29 cellular contexts compared by ENCODE assay signal in the genomic region with DNA sequence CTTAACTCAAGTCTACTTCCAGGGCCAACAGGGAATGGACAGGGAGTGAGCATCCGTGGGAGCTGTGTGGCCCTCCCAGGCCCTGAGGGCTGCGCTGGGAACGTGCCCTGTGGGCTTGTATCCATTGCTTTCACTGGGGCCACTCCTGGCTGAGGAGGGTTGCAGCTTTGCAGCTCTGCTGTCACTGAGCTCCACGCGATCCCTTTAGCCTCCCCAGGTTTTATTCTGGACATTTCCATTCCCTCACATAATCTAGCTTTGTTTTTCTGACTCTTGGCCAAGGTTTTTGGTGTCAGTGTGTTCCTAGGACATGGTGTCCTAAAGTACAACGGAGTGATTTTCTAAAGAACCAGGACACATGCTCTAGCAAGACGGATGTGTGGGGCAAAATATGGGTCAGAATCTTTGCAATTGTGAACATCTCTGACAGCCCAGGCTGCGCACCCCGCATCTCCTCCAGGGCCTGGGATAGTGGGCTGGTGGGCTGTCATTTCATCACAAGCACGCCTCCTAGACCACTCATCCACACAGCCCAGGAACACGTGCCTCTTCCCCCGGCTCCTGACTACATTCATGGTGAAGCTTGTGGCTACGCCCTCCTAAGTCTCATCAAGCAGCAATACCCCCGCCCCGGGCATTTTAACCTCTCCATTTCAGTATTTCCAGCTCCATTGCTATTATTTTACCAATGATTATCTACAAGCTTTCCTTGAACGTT. TPM values are rescaled to one million over a fixed set of nuclear protein-coding genes. Genes with fewer than 3 reads are reported as not detected.
DNase-seq lines count a peak whose midpoint lies in the region; ATAC-seq, FAIRE-seq and TF ChIP-seq lines count a peak whose summit lies in the region.
"Had no signal": no experiment of that assay in that cellular context is flagged by ENCODE, and none has a peak within 500 bp of the region (broad histone marks: within the 10 kb centered on the region; RNA-seq: fewer than 3 reads in every experiment).

No MANE protein-coding gene starts in this region.

- no peak for DNase-seq in AG04450 (ENCODE audit: low read depth, low spot score)
- no peak for DNase-seq in adrenal gland
- DNase-seq in globus pallidus (ENCODE audit: low spot score): peak; percentile 36
- peak; percentile 57 for DNase-seq in pons (ENCODE audit: low spot score)
- DNase-seq in activated CD8-positive, alpha-beta T cell treated with anti-CD3 and anti-CD28 coated beads for 36 hours: no peak
- no peak for DNase-seq in effector memory CD4-positive, alpha-beta T cell
- DNase-seq in D721Med (ENCODE audit: insufficient read length, low spot score): no peak
- DNase-seq: activated CD8-positive, alpha-beta memory T cell treated with anti-CD3 and anti-CD28 coated beads for 24 hours; activated T-cell treated with anti-CD3 and anti-CD28 coated beads, Interleukin-2, amount 50 U/mL, for 4 hours; amniotic stem cell; Calu3; HCEC 1CT; heart right ventricle; left lung; NCI-H1092; NCI-H1930; NCI-H69; RPMI8226; sigmoid colon; stimulated activated CD4-positive, alpha-beta T cell treated with anti-CD3 and anti-CD28 coated beads, Interleukin-15, amount 100 ng/mL, for 24 hours; stomach; upper lobe of left lung had no signal

- 81 to 84% (median 83%) methylated on average over 14 to 16 of the region's 16 CpGs for WGBS in adrenal gland, 4 donors

- FAIRE-seq in D721Med (lab: Jason Lieb, UNC): no peak
- FAIRE-seq: endothelial cell of umbilical vein had no signal

- POLR2A ChIA-PET in AG04450 (lab: Yijun Ruan, JAX): no interaction called here
- POLR2A ChIA-PET in activated CD8-positive, alpha-beta T cell treated with anti-CD3 and anti-CD28 coated beads for 36 hours (lab: Charles Lee): interaction anchor here (0.6 kb wide), 1 partner anchor 28 kb away, joined by 3 read pairs; a partner anchor contains a TSS

- intact Hi-C loops in adrenal gland (cut with DNase I): no loop called here
- intact Hi-C loops in activated CD8-positive, alpha-beta T cell treated with anti-CD3 and anti-CD28 coated beads for 36 hours (cut with micrococcal nuclease): no loop called here

- H3K4me3 ChIP-seq in AG04450 (ENCODE audit: low read depth, low read length): no peak overlapping the region
- H3K4me3 ChIP-seq in adrenal gland: no peak overlapping the region
- H3K4me3 ChIP-seq in effector memory CD4-positive, alpha-beta T cell (ENCODE audit: insufficient read depth, low read depth, low read length, poor library complexity, severe bottlenecking): no peak overlapping the region
- H3K4me3 ChIP-seq: heart right ventricle, left lung, sigmoid colon, SK-N-MC, stomach, upper lobe of left lung had no signal

- H3K9me3 Mint-ChIP-seq in activated CD8-positive, alpha-beta T cell treated with anti-CD3 and anti-CD28 coated beads for 36 hours: no peaks in the 10 kb centered on the region
- H3K9me3 Mint-ChIP-seq: activated T-cell treated with anti-CD3 and anti-CD28 coated beads, Interleukin-2, amount 50 U/mL, for 4 hours; T-helper 1 cell treated with Interleukin-12 subunit alpha and Interleukin-12 subunit beta and Interleukin-4 antibody, amounts not matched to agents 30 μg/mL and 1 μg/mL, for 36 hours had no signal

- ATAC-seq in HG03520 (IDR thresholded peaks at IDR 0.05; ENCODE audit: unreplicated experiment): no peak
- no peak for ATAC-seq in activated CD8-positive, alpha-beta T cell treated with anti-CD3 and anti-CD28 coated beads for 36 hours
- ATAC-seq: activated T-cell treated with anti-CD3 and anti-CD28 coated beads, Interleukin-2, amount 50 U/mL, for 4 hours; left lung had no signal

- peaks cover 2% of the 10 kb centered on the region for H3K4me1 Mint-ChIP-seq in activated CD8-positive, alpha-beta T cell treated with anti-CD3 and anti-CD28 coated beads for 36 hours (ENCODE audit: low read depth)

- no peaks in the 10 kb centered on the region for H3K36me3 Mint-ChIP-seq in activated CD8-positive, alpha-beta T cell treated with anti-CD3 and anti-CD28 coated beads for 36 hours (ENCODE audit: low read depth)

- TF ChIP-seq CTCF in AG04450 (IDR thresholded peaks at IDR 0.05; ENCODE audit: low read depth, low read length) (no peak), adrenal gland (IDR thresholded peaks at IDR 0.05) (no peak), D721Med (IDR thresholded peaks at IDR 0.05; ENCODE audit: insufficient read depth, missing control alignments) (no peak)
- TF ChIP-seq CTCF in activated CD8-positive, alpha-beta T cell treated with anti-CD3 and anti-CD28 coated beads for 36 hours (IDR thresholded peaks at IDR 0.05): no peak

- H3K4me3 Mint-ChIP-seq in activated CD8-positive, alpha-beta T cell treated with anti-CD3 and anti-CD28 coated beads for 36 hours: no peak overlapping the region
- H3K4me3 Mint-ChIP-seq: activated T-cell treated with anti-CD3 and anti-CD28 coated beads, Interleukin-2, amount 50 U/mL, for 4 hours; dendritic cell treated with granulocyte-macrophage colony-stimulating factor and Interleukin-4, amounts not matched to agents 40 ng/mL and 50 ng/mL, for 4 days; T-helper 1 cell treated with Interleukin-12 subunit alpha and Interleukin-12 subunit beta and Interleukin-4 antibody, amounts not matched to agents 30 μg/mL and 1 μg/mL, for 36 hours had no signal

- no peaks in the 10 kb centered on the region for H3K27me3 ChIP-seq in AG04450 (ENCODE audit: control insufficient read depth, insufficient read depth, low read length)
- H3K27me3 ChIP-seq in adrenal gland: no peaks in the 10 kb centered on the region
- H3K27me3 ChIP-seq in effector memory CD4-positive, alpha-beta T cell (replicated peaks; ENCODE audit: control insufficient read depth, insufficient read depth, low read length, poor library complexity, severe bottlenecking): no peaks in the 10 kb centered on the region
- H3K27me3 ChIP-seq: heart right ventricle, left lung, sigmoid colon, stomach, upper lobe of left lung had no signal

- H3K4me1 ChIP-seq in adrenal gland (replicated peaks in 1 of 2): peaks cover 0 to 9% of the 10 kb centered on the region in 2 donors
- H3K4me1 ChIP-seq in effector memory CD4-positive, alpha-beta T cell (ENCODE audit: control insufficient read depth, insufficient read depth, low read length, poor library complexity, severe bottlenecking): no peaks in the 10 kb centered on the region
- H3K4me1 ChIP-seq: heart right ventricle, left lung, sigmoid colon, stomach, upper lobe of left lung had no signal

- peaks cover 2% of the 10 kb centered on the region for H3K9me3 ChIP-seq in AG04450 (ENCODE audit: control insufficient read depth, insufficient read depth, low read length)
- no peaks in the 10 kb centered on the region for H3K9me3 ChIP-seq in adrenal gland (replicated peaks in 1 of 3)
- H3K9me3 ChIP-seq in effector memory CD4-positive, alpha-beta T cell (ENCODE audit: control insufficient read depth, low read length): no peaks in the 10 kb centered on the region
- H3K9me3 ChIP-seq: left lung, sigmoid colon, upper lobe of left lung had no signal

- CTCF ChIA-PET in AG04450 (lab: Charles Lee): interaction anchor here (1.1 to 2.9 kb wide), 3 partner anchors 13 to 904 kb away, joined by 3 to 18 read pairs (median 4); no protein-coding TSS in a partner anchor
- CTCF ChIA-PET in activated CD8-positive, alpha-beta T cell treated with anti-CD3 and anti-CD28 coated beads for 36 hours (lab: Charles Lee): interaction anchor here (1.5 to 4.9 kb wide), 3 partner anchors 12 to 27 kb away, joined by 3 to 28 read pairs (median 4); no protein-coding TSS in a partner anchor

- TF ChIP-seq POLR2A in adrenal gland (IDR thresholded peaks at IDR 0.05): no peak

- no peaks in the 10 kb centered on the region for H3K27me3 Mint-ChIP-seq in activated CD8-positive, alpha-beta T cell treated with anti-CD3 and anti-CD28 coated beads for 36 hours
- H3K27me3 Mint-ChIP-seq: dendritic cell treated with granulocyte-macrophage colony-stimulating factor and Interleukin-4, amounts not matched to agents 40 ng/mL and 50 ng/mL, for 4 days had no signal

- H3K27ac ChIP-seq in AG04450 (ENCODE audit: low read depth, low read length) (peak overlapping the region; percentile 11), adrenal gland (peak overlapping the region in 3 of 5 donors; percentile 31 to 67 (median 54))
- no peak overlapping the region for H3K27ac ChIP-seq in effector memory CD4-positive, alpha-beta T cell (ENCODE audit: insufficient read depth, low read length, poor library complexity, severe bottlenecking)
- H3K27ac ChIP-seq: C4-2B, heart right ventricle, HL-60, left lung, sigmoid colon, SK-N-MC, stomach had no signal

- H3K36me3 ChIP-seq in adrenal gland (replicated peaks in 1 of 2): no peaks in the 10 kb centered on the region
- no peaks in the 10 kb centered on the region for H3K36me3 ChIP-seq in effector memory CD4-positive, alpha-beta T cell (ENCODE audit: control insufficient read depth, insufficient read depth, low read length)
- H3K36me3 ChIP-seq: heart right ventricle, left lung, sigmoid colon, stomach, upper lobe of left lung had no signal

- H3K27ac Mint-ChIP-seq in activated CD8-positive, alpha-beta T cell treated with anti-CD3 and anti-CD28 coated beads for 36 hours: no peak overlapping the region
- H3K27ac Mint-ChIP-seq: dendritic cell treated with granulocyte-macrophage colony-stimulating factor and Interleukin-4, amounts not matched to agents 40 ng/mL and 50 ng/mL, for 4 days; T-helper 1 cell treated with Interleukin-12 subunit alpha and Interleukin-12 subunit beta and Interleukin-4 antibody, amounts not matched to agents 30 μg/mL and 1 μg/mL, for 36 hours had no signal

RNA-seq across cellular contexts. Expression of a gene that starts 27.9 kb away (rescaled TPM):
- 6.2 and 7.6 TPM in 2 replicates for polyA plus RNA-seq in AG04450 (2011; rRNA removed)
- polyA minus RNA-seq in AG04450 (2011; rRNA and poly(A)+ RNA removed): 1.5 and 2.5 TPM in 2 replicates
- total RNA-seq in adrenal gland: 10 to 100 TPM in 5 of 8 donors, 1 to 10 TPM in 3; 5.4 to 16.0 (median 12.4) TPM
- polyA plus RNA-seq in adrenal gland: 1 to 10 TPM; 1.8 to 8.5 (median 2.1) TPM
- 1 to 10 TPM; 4.0 to 5.3 TPM for total RNA-seq in activated CD8-positive, alpha-beta T cell treated with anti-CD3 and anti-CD28 coated beads for 36 hours

Comparison
In these comparisons a context has a peak if more than half of its experiments do, and no peak if none do; other contexts are left out.
1. DNase-seq: peak in globus pallidus (single experiment) and pons (single experiment); none in AG04450 (single experiment), adrenal gland (0 of 7), activated CD8-positive, alpha-beta T cell treated with anti-CD3 and anti-CD28 coated beads for 36 hours (single experiment), effector memory CD4-positive, alpha-beta T cell (0 of 3) and D721Med (single experiment).